14 cellular contexts compared by ENCODE assay signal in the genomic region with DNA sequence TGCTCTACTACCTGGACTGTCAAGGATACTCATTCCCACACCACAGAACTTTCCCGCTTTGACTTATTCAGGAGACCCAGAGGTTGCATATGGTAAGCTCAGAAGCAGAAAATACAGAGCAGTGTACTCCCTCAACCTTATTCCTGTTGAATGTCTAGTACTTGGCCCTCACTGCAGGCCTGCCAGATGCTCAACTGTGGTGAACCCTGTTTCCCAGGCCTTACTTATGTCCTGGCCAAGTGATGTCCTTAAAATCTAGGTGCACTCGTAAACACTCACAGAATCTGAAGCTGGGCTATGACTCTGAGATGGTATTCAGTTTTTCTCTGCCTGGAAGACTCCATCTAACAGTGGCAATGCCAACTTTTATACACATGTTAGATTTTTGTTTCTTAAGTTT. TPM values are rescaled to one million over a fixed set of nuclear protein-coding genes. Genes with fewer than 3 reads are reported as not detected.
DNase-seq lines count a peak whose midpoint lies in the region; ATAC-seq and TF ChIP-seq lines count a peak whose summit lies in the region.
"Had no signal": no experiment of that assay in that cellular context is flagged by ENCODE, and none has a peak within 500 bp of the region (broad histone marks: within the 10 kb centered on the region; RNA-seq: fewer than 3 reads in every experiment).

No MANE protein-coding gene starts in this region.

- DNase-seq in CD8-positive, alpha-beta T cell: no peak
- DNase-seq in WERI-Rb-1 (peak; percentile 33), immature natural killer cell (no peak), SHP77 treated with DMSO at 0.1 percent for 48 hours (lab: John Stamatoyannopoulos, UW) (no peak), HPDE6-E6E7 (ENCODE audit: extremely low spot score) (no peak), NCI-H2171 (lab: John Stamatoyannopoulos, UW) (no peak), NCI-H2107 treated with DMSO at 0.1 percent for 48 hours (lab: John Stamatoyannopoulos, UW; ENCODE audit: unreplicated experiment) (no peak)
- DNase-seq: H7, kidney glomerular epithelial cell, NCI-H1930 had no signal

- ATAC-seq in CD8-positive, alpha-beta T cell: no peak
- ATAC-seq: gastroesophageal sphincter, sciatic nerve had no signal

- CTCF ChIA-PET in CD8-positive, alpha-beta T cell (lab: Charles Lee): interaction anchor here (0.8 to 4.0 kb wide), 5 partner anchors 20 to 372 kb away, joined by 3 to 29 read pairs (median 4); partner anchors contain the start of gene DIAPH1

- H3K27me3 Mint-ChIP-seq in CD8-positive, alpha-beta T cell (ENCODE audit: low read depth): no peaks in the 10 kb centered on the region
- peaks cover 0 to 2% (median 2%) of the 10 kb centered on the region in 3 donors for H3K27me3 Mint-ChIP-seq in immature natural killer cell (ENCODE audit: low read depth in 3 of 3)
- H3K27me3 Mint-ChIP-seq: stimulated activated naive CD8-positive, alpha-beta T cell treated with anti-CD3 and anti-CD28 coated beads, Interleukin-15, Interleukin-2, amounts not matched to agents 100 ng/mL and 50 ng/mL, for 24 hours had no signal

- peak overlapping the region; percentile 39; the same call in 1 of the 2 replicates for H3K4me2 ChIP-seq in BLaER1

- H3K4me3 Mint-ChIP-seq in CD8-positive, alpha-beta T cell: no peak overlapping the region
- peak overlapping the region; percentile 7 to 69 (median 42) for H3K4me3 Mint-ChIP-seq in immature natural killer cell
- H3K4me3 Mint-ChIP-seq: stimulated activated naive CD8-positive, alpha-beta T cell treated with anti-CD3 and anti-CD28 coated beads, Interleukin-15, Interleukin-2, amounts not matched to agents 100 ng/mL and 50 ng/mL, for 24 hours had no signal

- intact Hi-C loops in CD8-positive, alpha-beta T cell (cut with DNase I, micrococcal nuclease): no loop called here

- no peak overlapping the region for H3K9ac ChIP-seq in BLaER1

- H3K4me1 Mint-ChIP-seq in CD8-positive, alpha-beta T cell (ENCODE audit: low read depth): peaks cover 77% of the 10 kb centered on the region
- peaks cover 82 to 85% of the 10 kb centered on the region in 2 donors for H3K4me1 Mint-ChIP-seq in immature natural killer cell

- POLR2A ChIA-PET in CD8-positive, alpha-beta T cell (lab: Charles Lee): interaction anchor here (0.9 to 1.8 kb wide), 6 partner anchors 21 to 54 kb away, joined by 3 to 6 read pairs (median 3); partner anchors contain the start of genes DIAPH1, FCHSD1, HDAC3 and RELL2

- no peaks in the 10 kb centered on the region for H3K9me3 Mint-ChIP-seq in CD8-positive, alpha-beta T cell
- no peaks in the 10 kb centered on the region for H3K9me3 Mint-ChIP-seq in immature natural killer cell
- H3K9me3 Mint-ChIP-seq: stimulated activated naive CD8-positive, alpha-beta T cell treated with anti-CD3 and anti-CD28 coated beads, Interleukin-15, Interleukin-2, amounts not matched to agents 100 ng/mL and 50 ng/mL, for 24 hours had no signal

- peaks cover 51% of the 10 kb centered on the region for H3K36me3 ChIP-seq in BLaER1
- H3K36me3 ChIP-seq in CD8-positive, alpha-beta T cell (ENCODE audit: insufficient read depth, low read length): peaks cover 4% of the 10 kb centered on the region
- peaks cover 10% of the 10 kb centered on the region for H3K36me3 ChIP-seq in WERI-Rb-1

- H3K27ac ChIP-seq in BLaER1: peak overlapping the region; percentile 24; the same call in 1 of the 2 replicates
- H3K27ac ChIP-seq in CD8-positive, alpha-beta T cell (ENCODE audit: low read depth, low read length): no peak overlapping the region
- H3K27ac ChIP-seq in WERI-Rb-1: no peak overlapping the region
- H3K27ac ChIP-seq: gastroesophageal sphincter had no signal

- peaks cover 46% of the 10 kb centered on the region for H4K20me1 ChIP-seq in BLaER1

- H3K9me3 ChIP-seq in BLaER1 (peaks cover 18% of the 10 kb centered on the region; the same call in 1 of the 2 replicates), WERI-Rb-1 (ENCODE audit: severe bottlenecking) (peaks cover 2% of the 10 kb centered on the region)
- no peaks in the 10 kb centered on the region for H3K9me3 ChIP-seq in CD8-positive, alpha-beta T cell (ENCODE audit: low read length)
- H3K9me3 ChIP-seq: gastroesophageal sphincter had no signal

- peaks cover 76% of the 10 kb centered on the region for H3K4me1 ChIP-seq in BLaER1
- peaks cover 67% of the 10 kb centered on the region for H3K4me1 ChIP-seq in CD8-positive, alpha-beta T cell (ENCODE audit: insufficient read depth, low read length)

- H3K4me3 ChIP-seq in BLaER1 (no peak overlapping the region), WERI-Rb-1 (ENCODE audit: low read depth, low read length) (no peak overlapping the region)
- no peak overlapping the region for H3K4me3 ChIP-seq in CD8-positive, alpha-beta T cell (ENCODE audit: low read depth, low read length)
- H3K4me3 ChIP-seq: gastroesophageal sphincter had no signal

- H3K27ac Mint-ChIP-seq in CD8-positive, alpha-beta T cell: peak overlapping the region; percentile 58
- peak overlapping the region; percentile 81 to 90 (median 84) for H3K27ac Mint-ChIP-seq in immature natural killer cell

- TF ChIP-seq CTCF in CD8-positive, alpha-beta T cell (IDR thresholded peaks at IDR 0.05): no peak
- no peak for TF ChIP-seq CTCF in WERI-Rb-1 (IDR thresholded peaks at IDR 0.05; ENCODE audit: low read depth, low read length)

- no peaks in the 10 kb centered on the region for H3K27me3 ChIP-seq in BLaER1
- H3K27me3 ChIP-seq in CD8-positive, alpha-beta T cell (ENCODE audit: insufficient read depth, low read length): no peaks in the 10 kb centered on the region
- H3K27me3 ChIP-seq in WERI-Rb-1 (ENCODE audit: insufficient read depth, low read depth, severe bottlenecking): no peaks in the 10 kb centered on the region
- H3K27me3 ChIP-seq: gastroesophageal sphincter had no signal

- peaks cover 31% of the 10 kb centered on the region for H3K36me3 Mint-ChIP-seq in CD8-positive, alpha-beta T cell
- H3K36me3 Mint-ChIP-seq in immature natural killer cell: peaks cover 0 to 5% (median 0%) of the 10 kb centered on the region in 3 donors

RNA-seq across cellular contexts. Expression of gene DIAPH1, which starts 21.0 kb away (rescaled TPM):
- total RNA-seq in CD8-positive, alpha-beta T cell: 100 to 1,000 TPM; 155 to 166 TPM
- 100 to 1,000 TPM; 108 to 187 (median 123) TPM for polyA plus RNA-seq in immature natural killer cell

RNA-seq across cellular contexts. Expression of gene HDAC3, which starts 38.8 kb away (rescaled TPM):
- total RNA-seq in CD8-positive, alpha-beta T cell: 10 to 100 TPM; 48.9 to 54.8 TPM
- 100 to 1,000 TPM in 1 of 3 donors, 10 to 100 TPM in 2; 71.5 to 140 (median 80.6) TPM for polyA plus RNA-seq in immature natural killer cell

RNA-seq across cellular contexts. Expression of gene RELL2, which starts 39.0 kb away (rescaled TPM):
- 1 to 10 TPM; 9.5 to 9.8 TPM for total RNA-seq in CD8-positive, alpha-beta T cell
- 1 to 10 TPM; 1.0 to 3.1 (median 1.5) TPM for polyA plus RNA-seq in immature natural killer cell

RNA-seq across cellular contexts. Expression of gene FCHSD1, which starts 53.4 kb away (rescaled TPM):
- 100 to 1,000 TPM in 1 of 2 experiments, 10 to 100 TPM in 1; 95.8 to 101 TPM for total RNA-seq in CD8-positive, alpha-beta T cell
- polyA plus RNA-seq in immature natural killer cell: 10 to 100 TPM in 2 of 3 donors, 1 to 10 TPM in 1; 5.9 to 14.7 (median 10.9) TPM
